Comparison of ENCODE assay signal across 8 cellular contexts in genomic region chr1:215992620-215993019, GRCh38.
DNase-seq lines count a peak whose midpoint lies in the region; ATAC-seq and TF ChIP-seq lines count a peak whose summit lies in the region.

No MANE protein-coding gene starts in this region.

- no peak for TF ChIP-seq EP300 in suprapubic skin (IDR thresholded peaks at IDR 0.05)

- H3K27ac ChIP-seq in DND-41 (ENCODE audit: low read length) = no peak overlapping the region
- H3K27ac ChIP-seq in suprapubic skin = no peak overlapping the region

- 9% methylated on average over 3 of the region's 3 CpGs for WGBS in suprapubic skin

- no peaks in the 10 kb centered on the region for H3K27me3 Mint-ChIP-seq in stimulated activated naive B cell treated with anti-CD40 and anti-IgM and Interleukin-4, amounts not matched to agents 10 μg/mL and 1 μg/mL and 100 μg/mL, for 72 hours

- H3K9me3 Mint-ChIP-seq in stimulated activated naive B cell treated with anti-CD40 and anti-IgM and Interleukin-4, amounts not matched to agents 10 μg/mL and 1 μg/mL and 100 μg/mL, for 72 hours = no peaks in the 10 kb centered on the region

- no peaks in the 10 kb centered on the region for H3K36me3 ChIP-seq in DND-41 (ENCODE audit: insufficient read depth, low read length)
- no peaks in the 10 kb centered on the region for H3K36me3 ChIP-seq in suprapubic skin

- H3K27me3 ChIP-seq in DND-41 (ENCODE audit: insufficient read depth, low read length, poor library complexity) = no peaks in the 10 kb centered on the region
- H3K27me3 ChIP-seq in suprapubic skin = no peaks in the 10 kb centered on the region

- no peak overlapping the region for H3K4me3 Mint-ChIP-seq in stimulated activated naive B cell treated with anti-CD40 and anti-IgM and Interleukin-4, amounts not matched to agents 10 μg/mL and 1 μg/mL and 100 μg/mL, for 72 hours

- H4K20me1 ChIP-seq in DND-41 (ENCODE audit: insufficient read depth, low read length) = no peaks in the 10 kb centered on the region

- no peak overlapping the region for H3K4me2 ChIP-seq in DND-41 (ENCODE audit: insufficient read depth, low read length)

- no peak overlapping the region for H3K27ac Mint-ChIP-seq in stimulated activated naive B cell treated with anti-CD40 and anti-IgM and Interleukin-4, amounts not matched to agents 10 μg/mL and 1 μg/mL and 100 μg/mL, for 72 hours

- H3K4me3 ChIP-seq in DND-41 (ENCODE audit: low read depth in 1 of 2, low read length in 2 of 2) (no peak overlapping the region), HFF-Myc (replicated peaks; ENCODE audit: low read depth, low read length) (no peak overlapping the region), suprapubic skin (no peak overlapping the region)

- no peak for TF ChIP-seq POLR2A in suprapubic skin (IDR thresholded peaks at IDR 0.05)

- TF ChIP-seq CTCF in DND-41 (IDR thresholded peaks at IDR 0.05; ENCODE audit: borderline replicate concordance, extremely low read depth, low read length, poor library complexity, severe bottlenecking) = peak; percentile 34
- peak; percentile 29 for TF ChIP-seq CTCF in HFF-Myc (IDR thresholded peaks at IDR 0.05; ENCODE audit: low read depth, low read length, missing control alignments)
- TF ChIP-seq CTCF in suprapubic skin (IDR thresholded peaks at IDR 0.05) = no peak

- H3K4me1 ChIP-seq in DND-41 (ENCODE audit: insufficient read depth, low read length) = no peaks in the 10 kb centered on the region
- H3K4me1 ChIP-seq in suprapubic skin = no peaks in the 10 kb centered on the region

- H3K9ac ChIP-seq in DND-41 (ENCODE audit: low read depth, low read length) = no peak overlapping the region

- no peaks in the 10 kb centered on the region for H3K79me2 ChIP-seq in DND-41 (ENCODE audit: insufficient read depth, low read length)

- no peaks in the 10 kb centered on the region for H3K4me1 Mint-ChIP-seq in stimulated activated naive B cell treated with anti-CD40 and anti-IgM and Interleukin-4, amounts not matched to agents 10 μg/mL and 1 μg/mL and 100 μg/mL, for 72 hours

- H3K9me3 ChIP-seq in DND-41 (ENCODE audit: insufficient read depth, low read length, severe bottlenecking) = no peaks in the 10 kb centered on the region
- no peaks in the 10 kb centered on the region for H3K9me3 ChIP-seq in suprapubic skin

- no peaks in the 10 kb centered on the region for H3K36me3 Mint-ChIP-seq in stimulated activated naive B cell treated with anti-CD40 and anti-IgM and Interleukin-4, amounts not matched to agents 10 μg/mL and 1 μg/mL and 100 μg/mL, for 72 hours

- DNase-seq in DND-41 (no peak), HFF-Myc (ENCODE audit: extremely low read depth, low read depth) (peak; percentile 14), NCI-H82 treated with DMSO at 0.1 percent for 48 hours (lab: John Stamatoyannopoulos, UW; ENCODE audit: unreplicated experiment) (peak; percentile 32), fibroblast of the conjunctiva (ENCODE audit: low read depth) (peak; percentile 5), suprapubic skin (ENCODE audit: low spot score in 2 of 2) (no peak)
- no peak for DNase-seq in activated CD4-positive, alpha-beta T cell treated with anti-CD3 and anti-CD28 coated beads, Interleukin-2, amount 50 U/mL, for 4 hours
- no peak for DNase-seq in stimulated activated naive B cell treated with anti-CD40 and anti-IgM and Interleukin-4, amounts not matched to agents 10 μg/mL and 1 μg/mL and 100 μg/mL, for 72 hours

- no peak for ATAC-seq in DND-41 (ENCODE audit: insufficient read depth, low read depth)
- no peak for ATAC-seq in HG03045 (IDR thresholded peaks at IDR 0.05; ENCODE audit: unreplicated experiment)
- ATAC-seq in stimulated activated naive B cell treated with anti-CD40 and anti-IgM and Interleukin-4, amounts not matched to agents 10 μg/mL and 1 μg/mL and 100 μg/mL, for 72 hours (replicated peaks) = no peak

- H2AFZ ChIP-seq in DND-41 (ENCODE audit: low read depth, low read length) = no peak overlapping the region

Comparison
In these comparisons a context has a peak if more than half of its experiments do, and no peak if none do; other contexts are left out.
1. DNase-seq: peak in HFF-Myc (single experiment), NCI-H82 treated with DMSO at 0.1 percent for 48 hours (single experiment) and fibroblast of the conjunctiva (single experiment); none in DND-41 (single experiment), activated CD4-positive, alpha-beta T cell treated with anti-CD3 and anti-CD28 coated beads, Interleukin-2, amount 50 U/mL, for 4 hours (0 of 2), stimulated activated naive B cell treated with anti-CD40 and anti-IgM and Interleukin-4, amounts not matched to agents 10 μg/mL and 1 μg/mL and 100 μg/mL, for 72 hours (single experiment) and suprapubic skin (0 of 2).
2. CTCF ChIP-seq: peak in DND-41 (single experiment) and HFF-Myc (single experiment); none in suprapubic skin (0 of 2).